ENCODE assay signal across 7 cellular contexts in the genomic region with DNA sequence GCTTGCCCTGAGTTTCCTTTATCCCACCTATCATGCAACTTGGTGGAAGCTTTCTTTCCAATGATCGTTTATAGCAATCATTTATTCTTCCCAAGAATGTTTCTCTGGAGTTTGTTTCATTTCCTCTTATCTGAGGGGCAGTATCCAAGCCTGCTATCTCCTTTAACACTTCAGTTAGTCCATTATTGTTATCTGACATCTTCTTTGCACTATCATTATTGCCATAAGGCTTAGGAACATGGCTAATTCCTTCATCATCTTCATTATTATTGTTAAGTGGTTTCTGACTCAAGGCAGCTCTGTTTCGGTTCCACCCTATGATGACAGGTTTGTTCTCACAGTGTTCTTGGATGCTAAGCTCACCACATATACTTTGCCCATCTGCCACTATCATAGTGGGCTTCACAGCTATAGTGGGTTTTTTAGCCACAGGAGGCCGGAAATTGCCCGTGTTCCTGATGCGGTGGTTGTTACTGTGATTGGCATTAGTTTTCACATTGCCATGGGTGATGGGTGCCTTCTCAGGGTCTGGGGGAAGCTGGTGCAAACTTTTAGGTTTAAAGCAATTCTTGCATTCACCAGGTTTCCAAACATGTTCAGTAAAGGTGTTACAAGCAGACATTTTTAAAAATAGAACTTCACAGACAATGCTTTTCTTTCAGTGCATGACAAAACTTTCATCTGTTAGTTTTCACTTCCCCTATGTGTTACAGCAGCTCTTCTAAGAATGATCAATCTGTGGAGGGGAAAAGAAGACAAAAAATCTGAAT.
A peak's percentile ranks its signal among the peaks of the same experiment; 100 is the strongest.
DNase-seq lines count a peak whose midpoint lies in the region; ATAC-seq and TF ChIP-seq lines count a peak whose summit lies in the region.

No MANE protein-coding gene starts in this region.

- no peaks in the 10 kb centered on the region for H3K27me3 Mint-ChIP-seq in natural killer cell (ENCODE audit: low read depth in 2 of 2)

- H3K4me1 Mint-ChIP-seq in natural killer cell = peaks cover 62 to 64% of the 10 kb centered on the region in 2 donors

- H3K9me3 Mint-ChIP-seq in natural killer cell = no peaks in the 10 kb centered on the region

- H3K27ac ChIP-seq in esophagus muscularis mucosa (replicated peaks in 1 of 4) = no peak overlapping the region

- ATAC-seq in GM18868 (IDR thresholded peaks at IDR 0.05; ENCODE audit: unreplicated experiment) (peak; percentile 58), GM21825 (IDR thresholded peaks at IDR 0.05; ENCODE audit: unreplicated experiment) (peak; percentile 49), natural killer cell (peak; percentile 65 to 80 (median 73))

- peak; percentile 62 for DNase-seq in MV-4-11 (lab: John Stamatoyannopoulos, UW)
- peak; percentile 57 for DNase-seq in natural killer cell
- no peak for DNase-seq in NCI-H187 treated with DMSO at 0.1 percent for 48 hours (lab: John Stamatoyannopoulos, UW)
- no peak for DNase-seq in esophagus muscularis mucosa (ENCODE audit: extremely low spot score)
- DNase-seq in GM19238 (ENCODE audit: insufficient read length, low spot score) = no peak

- TF ChIP-seq CTCF in natural killer cell (IDR thresholded peaks at IDR 0.05) = no peak
- no peak for TF ChIP-seq CTCF in esophagus muscularis mucosa (IDR thresholded peaks at IDR 0.05)

- no peak for TF ChIP-seq EP300 in esophagus muscularis mucosa (IDR thresholded peaks at IDR 0.05)

- H3K27ac Mint-ChIP-seq in natural killer cell = peak overlapping the region; percentile 86 to 89

- no peaks in the 10 kb centered on the region for H3K36me3 Mint-ChIP-seq in natural killer cell

- H3K4me1 ChIP-seq in esophagus muscularis mucosa = peaks cover 0 to 1% (median 0%) of the 10 kb centered on the region in 4 donors

- H3K27me3 ChIP-seq in esophagus muscularis mucosa = no peaks in the 10 kb centered on the region

- no peaks in the 10 kb centered on the region for H3K9me3 ChIP-seq in esophagus muscularis mucosa

- H3K4me3 ChIP-seq in esophagus muscularis mucosa = no peak overlapping the region

- 94% methylated on average over 5 of the region's 5 CpGs for WGBS in esophagus muscularis mucosa

- H3K36me3 ChIP-seq in esophagus muscularis mucosa = peaks cover 0 to 28% (median 18%) of the 10 kb centered on the region in 4 donors

- peak overlapping the region; percentile 79 for H3K4me3 Mint-ChIP-seq in natural killer cell

- no peak for TF ChIP-seq POLR2A in esophagus muscularis mucosa (IDR thresholded peaks at IDR 0.05; ENCODE audit: low read depth)

- intact Hi-C loops in natural killer cell (cut with micrococcal nuclease) = loop anchor here (5.0 kb wide), 1 partner anchor 169 kb away; no protein-coding TSS in a partner anchor
- intact Hi-C loops in esophagus muscularis mucosa (cut with DNase I) = no loop called here

Comparison
In these comparisons a context has a peak if more than half of its experiments do, and no peak if none do; other contexts are left out.
1. DNase-seq: peak in MV-4-11 (single experiment) and natural killer cell (single experiment); none in NCI-H187 treated with DMSO at 0.1 percent for 48 hours (single experiment), esophagus muscularis mucosa (single experiment) and GM19238 (single experiment).
2. Peak in every context shown above with its lines, with median percentiles within 50 percentile points of each other: ATAC-seq.